8 cellular contexts compared by ENCODE assay signal in genomic region chr1:167223144-167224103, GRCh38. TPM values are rescaled to one million over a fixed set of nuclear protein-coding genes. Genes with fewer than 3 reads are reported as not detected.
DNase-seq lines count a peak whose midpoint lies in the region; ATAC-seq and TF ChIP-seq lines count a peak whose summit lies in the region.

No MANE protein-coding gene starts in this region.

- intact Hi-C loops in body of pancreas (cut with DNase I) (no loop called here), aorta (cut with DNase I) (no loop called here), left colon (cut with DNase I, micrococcal nuclease) (no loop called here)

- H3K4me1 ChIP-seq in body of pancreas (peaks cover 31% of the 10 kb centered on the region), aorta (ENCODE audit: control insufficient read depth in 1 of 2, insufficient read depth in 2 of 2, low read length in 2 of 2) (no peaks in the 10 kb centered on the region)

- peak overlapping the region; percentile 83 to 95 for H3K27ac Mint-ChIP-seq in natural killer cell treated with Interleukin-12 subunit alpha and Interleukin-12 subunit beta and Interleukin-15 and Interleukin-18, amount 100 ng/mL, for 72 hours

- H3K36me3 Mint-ChIP-seq in natural killer cell treated with Interleukin-12 subunit alpha and Interleukin-12 subunit beta and Interleukin-15 and Interleukin-18, amount 100 ng/mL, for 72 hours = no peaks in the 10 kb centered on the region

- peak overlapping the region; percentile 86 for H3K4me3 Mint-ChIP-seq in natural killer cell treated with Interleukin-12 subunit alpha and Interleukin-12 subunit beta and Interleukin-15 and Interleukin-18, amount 100 ng/mL, for 72 hours

- DNase-seq in DMS153 treated with DMSO at 0.1 percent for 48 hours (lab: John Stamatoyannopoulos, UW; ENCODE audit: unreplicated experiment) = peak; percentile 43
- DNase-seq in MG63 = no peak
- DNase-seq in body of pancreas = no peak
- DNase-seq in natural killer cell treated with Interleukin-12 subunit alpha and Interleukin-12 subunit beta and Interleukin-15 and Interleukin-18, amount 100 ng/mL, for 72 hours (ENCODE audit: low spot score) = no peak
- no peak for DNase-seq in aorta
- DNase-seq in NCI-H146 (lab: John Stamatoyannopoulos, UW) = no peak
- no peak for DNase-seq in left colon
- no peak for DNase-seq in SIG-M5 treated with dmso at 0.1 percent for 504 hours (lab: John Stamatoyannopoulos, UW; ENCODE audit: unreplicated experiment)

- TF ChIP-seq POLR2A in body of pancreas (IDR thresholded peaks at IDR 0.05) = no peak

- no peaks in the 10 kb centered on the region for H3K27me3 ChIP-seq in MG63
- no peaks in the 10 kb centered on the region for H3K27me3 ChIP-seq in body of pancreas
- no peaks in the 10 kb centered on the region for H3K27me3 ChIP-seq in aorta (ENCODE audit: control insufficient read depth in 1 of 2, insufficient read depth in 2 of 2, low read length in 1 of 2)

- H3K36me3 ChIP-seq in MG63 (no peaks in the 10 kb centered on the region), body of pancreas (replicated peaks in 1 of 2; ENCODE audit: insufficient read depth in 1 of 2, low read depth in 2 of 2) (no peaks in the 10 kb centered on the region), aorta (ENCODE audit: control insufficient read depth in 1 of 2, insufficient read depth in 2 of 2, low read length in 1 of 2) (no peaks in the 10 kb centered on the region)

- H3K27ac ChIP-seq in body of pancreas (peak overlapping the region; percentile 93 to 99 (median 94)), aorta (ENCODE audit: low read depth in 1 of 2, low read length in 2 of 2) (no peak overlapping the region)

- H3K9me3 ChIP-seq in MG63 (no peaks in the 10 kb centered on the region), body of pancreas (no peaks in the 10 kb centered on the region), aorta (ENCODE audit: control insufficient read depth, low read length) (no peaks in the 10 kb centered on the region)

- H3K4me3 ChIP-seq in MG63 (peak overlapping the region; percentile 61), body of pancreas (no peak overlapping the region), aorta (ENCODE audit: low read length in 2 of 2) (no peak overlapping the region)

- H3K27me3 Mint-ChIP-seq in natural killer cell treated with Interleukin-12 subunit alpha and Interleukin-12 subunit beta and Interleukin-15 and Interleukin-18, amount 100 ng/mL, for 72 hours = no peaks in the 10 kb centered on the region

- no peak for TF ChIP-seq CTCF in body of pancreas (IDR thresholded peaks at IDR 0.05)

- H3K9me3 Mint-ChIP-seq in natural killer cell treated with Interleukin-12 subunit alpha and Interleukin-12 subunit beta and Interleukin-15 and Interleukin-18, amount 100 ng/mL, for 72 hours = no peaks in the 10 kb centered on the region

- ATAC-seq in body of pancreas = no peak
- ATAC-seq in natural killer cell treated with Interleukin-12 subunit alpha and Interleukin-12 subunit beta and Interleukin-15 and Interleukin-18, amount 100 ng/mL, for 72 hours = no peak
- ATAC-seq in aorta (ENCODE audit: low FRiP score) = no peak
- no peak for ATAC-seq in left colon

- 58 to 67% methylated on average over 10 of the region's 10 CpGs for WGBS in body of pancreas, 2 donors
- 74 to 78% methylated on average over 10 of the region's 10 CpGs for WGBS in aorta, 2 donors

- H3K4me1 Mint-ChIP-seq in natural killer cell treated with Interleukin-12 subunit alpha and Interleukin-12 subunit beta and Interleukin-15 and Interleukin-18, amount 100 ng/mL, for 72 hours (ENCODE audit: low read depth in 2 of 2) = peaks cover 34 to 51% of the 10 kb centered on the region in 2 donors

RNA-seq across cellular contexts. Expression of gene POU2F1, which starts 2.7 kb away (rescaled TPM):
- 3.9 and 5.5 TPM in 2 replicates for total RNA-seq in MG63 (2014; rRNA removed; shearing (Covaris generic); ENCODE audit: low replicate concordance)
- total RNA-seq in body of pancreas (10 to 100 TPM in 1 of 2 donors, 1 to 10 TPM in 1; 6.2 to 13.5 TPM), aorta (10 to 100 TPM; 25.0 to 28.6 TPM), left colon (10 to 100 TPM; 14.3 to 16.4 TPM)
- total RNA-seq in natural killer cell treated with Interleukin-12 subunit alpha and Interleukin-12 subunit beta and Interleukin-15 and Interleukin-18, amount 100 ng/mL, for 72 hours = 10 to 100 TPM; 22.9 to 40.2 TPM
- 1 to 10 TPM; 1.1 to 2.4 TPM for polyA plus RNA-seq in aorta

Comparison
In these comparisons a context has a peak if more than half of its experiments do, and no peak if none do; other contexts are left out.
1. H3K27ac ChIP-seq: peak in body of pancreas (4 of 4); none in aorta (0 of 2).